Comparison of ENCODE assay signal across 19 cellular contexts in the genomic region with DNA sequence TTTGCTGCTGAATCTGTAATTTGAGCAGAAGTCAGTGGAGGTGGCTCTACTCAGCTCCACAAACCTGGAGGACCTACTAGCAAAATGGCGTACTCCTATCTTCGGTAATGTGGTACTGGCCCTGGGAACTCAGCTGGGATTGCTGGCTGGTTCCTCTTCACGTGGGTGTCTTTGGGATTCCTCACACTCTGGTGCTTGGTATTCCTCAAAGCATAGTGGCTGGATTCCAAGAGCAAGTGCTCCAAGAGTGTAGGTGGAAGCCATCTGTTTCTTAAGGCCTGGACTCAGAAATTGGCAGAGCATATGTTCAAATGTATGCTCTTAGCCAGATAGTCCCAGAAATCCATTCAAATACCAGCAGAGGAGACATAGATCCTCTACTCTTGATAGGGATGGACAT.
DNase-seq lines count a peak whose midpoint lies in the region; ATAC-seq and TF ChIP-seq lines count a peak whose summit lies in the region.
"Had no signal": no experiment of that assay in that cellular context is flagged by ENCODE, and none has a peak within 500 bp of the region (broad histone marks: within the 10 kb centered on the region; RNA-seq: fewer than 3 reads in every experiment).

No MANE protein-coding gene starts in this region.

- no peak overlapping the region for H3K4ac ChIP-seq in trophoblast cell (ENCODE audit: low read depth, low read length)

- H3K4me1 Mint-ChIP-seq in immature natural killer cell (no peaks in the 10 kb centered on the region), glutamatergic neuron (ENCODE audit: low read depth, unreplicated experiment) (peaks cover 7% of the 10 kb centered on the region)
- no peaks in the 10 kb centered on the region for H3K4me1 Mint-ChIP-seq in activated T-helper 1 cell treated with anti-CD3 and anti-CD28 coated beads, Interleukin-12 subunit alpha, Interleukin-12 subunit beta, Interleukin-2, Interleukin-4 antibody, amounts not matched to agents 30 ng/mL and 10 ng/mL and 1 ng/mL, durations not matched to agents 14 hours and 24 hours and 36 hours (ENCODE audit: low read depth)
- H3K4me1 Mint-ChIP-seq: B cell, CD14-positive monocyte had no signal

- H3K27me3 ChIP-seq in trophoblast cell (ENCODE audit: insufficient read depth, low read length): no peaks in the 10 kb centered on the region

- no peak overlapping the region for H3K4me2 ChIP-seq in trophoblast cell (ENCODE audit: low read length)

- H3K27me3 Mint-ChIP-seq in immature natural killer cell (ENCODE audit: low read depth in 3 of 3) (peaks cover 0 to 1% (median 0%) of the 10 kb centered on the region in 3 donors), glutamatergic neuron (ENCODE audit: unreplicated experiment) (no peaks in the 10 kb centered on the region)
- no peaks in the 10 kb centered on the region for H3K27me3 Mint-ChIP-seq in activated T-helper 1 cell treated with anti-CD3 and anti-CD28 coated beads, Interleukin-12 subunit alpha, Interleukin-12 subunit beta, Interleukin-2, Interleukin-4 antibody, amounts not matched to agents 30 ng/mL and 10 ng/mL and 1 ng/mL, durations not matched to agents 14 hours and 24 hours and 36 hours (ENCODE audit: insufficient read depth)
- H3K27me3 Mint-ChIP-seq: B cell had no signal

- ATAC-seq in GM21360 (IDR thresholded peaks at IDR 0.05; ENCODE audit: unreplicated experiment): no peak
- ATAC-seq: GM12878 had no signal

- DNase-seq in DMS 273 treated with DMSO at 0.1 percent for 48 hours (lab: John Stamatoyannopoulos, UW) (peak; percentile 99), NCI-H446 (lab: John Stamatoyannopoulos, UW) (peak; percentile 85 to 99), cerebellar cortex (ENCODE audit: low spot score) (peak; percentile 93), trophoblast cell (no peak), immature natural killer cell (no peak), glutamatergic neuron (no peak)
- DNase-seq in activated T-helper 1 cell treated with anti-CD3 and anti-CD28 coated beads, Interleukin-12 subunit alpha, Interleukin-12 subunit beta, Interleukin-2, Interleukin-4 antibody, amounts not matched to agents 30 ng/mL and 10 ng/mL and 1 ng/mL, durations not matched to agents 14 hours and 24 hours and 36 hours (ENCODE audit: low spot score): no peak
- DNase-seq: DMS79 treated with DMSO at 0.1 percent for 48 hours, Karpas-422, NCI-H1436, NCI-H2029 treated with DMSO at 0.1 percent for 48 hours, NCI-H774, OCI-M1, Right ventricle myocardium superior had no signal

- H4K8ac ChIP-seq in trophoblast cell (ENCODE audit: low read depth, low read length): no peak overlapping the region

- no peak overlapping the region for H3K4me3 ChIP-seq in trophoblast cell (ENCODE audit: low read depth, low read length)
- H3K4me3 ChIP-seq: GM12878, HAP-1 had no signal

- TF ChIP-seq CTCF in glutamatergic neuron (IDR thresholded peaks at IDR 0.05; ENCODE audit: partially characterized antibody, unreplicated experiment): no peak

- H3K36me3 Mint-ChIP-seq in immature natural killer cell (no peaks in the 10 kb centered on the region), glutamatergic neuron (ENCODE audit: unreplicated experiment) (no peaks in the 10 kb centered on the region)
- H3K36me3 Mint-ChIP-seq in activated T-helper 1 cell treated with anti-CD3 and anti-CD28 coated beads, Interleukin-12 subunit alpha, Interleukin-12 subunit beta, Interleukin-2, Interleukin-4 antibody, amounts not matched to agents 30 ng/mL and 10 ng/mL and 1 ng/mL, durations not matched to agents 14 hours and 24 hours and 36 hours (ENCODE audit: low read depth): no peaks in the 10 kb centered on the region
- H3K36me3 Mint-ChIP-seq: CD14-positive monocyte had no signal

- H3K79me1 ChIP-seq in trophoblast cell (ENCODE audit: low read length): no peaks in the 10 kb centered on the region

- H3K4me3 Mint-ChIP-seq in immature natural killer cell (no peak overlapping the region), glutamatergic neuron (ENCODE audit: unreplicated experiment) (no peak overlapping the region)
- H3K4me3 Mint-ChIP-seq in activated T-helper 1 cell treated with anti-CD3 and anti-CD28 coated beads, Interleukin-12 subunit alpha, Interleukin-12 subunit beta, Interleukin-2, Interleukin-4 antibody, amounts not matched to agents 30 ng/mL and 10 ng/mL and 1 ng/mL, durations not matched to agents 14 hours and 24 hours and 36 hours: no peak overlapping the region
- H3K4me3 Mint-ChIP-seq: B cell, CD14-positive monocyte had no signal

- intact Hi-C loops in activated T-helper 1 cell treated with anti-CD3 and anti-CD28 coated beads, Interleukin-12 subunit alpha, Interleukin-12 subunit beta, Interleukin-2, Interleukin-4 antibody, amounts not matched to agents 30 ng/mL and 10 ng/mL and 1 ng/mL, durations not matched to agents 14 hours and 24 hours and 36 hours (cut with micrococcal nuclease): no loop called here

- H3K9ac ChIP-seq in trophoblast cell (ENCODE audit: low read length): peak overlapping the region; percentile 53

- no peak overlapping the region for H4K91ac ChIP-seq in trophoblast cell (ENCODE audit: low read depth, low read length)

- no peaks in the 10 kb centered on the region for H3K4me1 ChIP-seq in trophoblast cell (ENCODE audit: control insufficient read depth in 1 of 2, insufficient read depth in 2 of 2, low read length in 2 of 2)
- H3K4me1 ChIP-seq: HAP-1 had no signal

- H2AK5ac ChIP-seq in trophoblast cell (ENCODE audit: low read length): no peak overlapping the region

- no peaks in the 10 kb centered on the region for H3K36me3 ChIP-seq in trophoblast cell (ENCODE audit: control insufficient read depth in 1 of 2, insufficient read depth in 2 of 2, low read length in 2 of 2)
- H3K36me3 ChIP-seq: HAP-1 had no signal

- no peak overlapping the region for H2BK120ac ChIP-seq in trophoblast cell (ENCODE audit: insufficient read depth, low read length, poor library complexity)

- no peak overlapping the region for H3K27ac ChIP-seq in trophoblast cell (ENCODE audit: low read depth, low read length)

- H2BK5ac ChIP-seq in trophoblast cell (ENCODE audit: low read depth, low read length, poor library complexity): no peak overlapping the region

- H3K18ac ChIP-seq in trophoblast cell (ENCODE audit: low read length): no peak overlapping the region

- peaks cover 2 to 43% (median 17%) of the 10 kb centered on the region in 6 donors for H3K9me3 Mint-ChIP-seq in immature natural killer cell
- no peaks in the 10 kb centered on the region for H3K9me3 Mint-ChIP-seq in glutamatergic neuron (ENCODE audit: unreplicated experiment)
- H3K9me3 Mint-ChIP-seq in activated T-helper 1 cell treated with anti-CD3 and anti-CD28 coated beads, Interleukin-12 subunit alpha, Interleukin-12 subunit beta, Interleukin-2, Interleukin-4 antibody, amounts not matched to agents 30 ng/mL and 10 ng/mL and 1 ng/mL, durations not matched to agents 14 hours and 24 hours and 36 hours: peaks cover 12% of the 10 kb centered on the region

- no peaks in the 10 kb centered on the region for H3K9me3 ChIP-seq in trophoblast cell (ENCODE audit: insufficient read depth, low read depth, low read length)
- H3K9me3 ChIP-seq: HAP-1 had no signal

- no peaks in the 10 kb centered on the region for H3K79me2 ChIP-seq in trophoblast cell (ENCODE audit: control insufficient read depth, insufficient read depth, low read length, poor library complexity)

- no peak overlapping the region for H3K23ac ChIP-seq in trophoblast cell (ENCODE audit: low read length)

- H3K27ac Mint-ChIP-seq in immature natural killer cell (no peak overlapping the region), glutamatergic neuron (ENCODE audit: unreplicated experiment) (no peak overlapping the region)
- H3K27ac Mint-ChIP-seq in activated T-helper 1 cell treated with anti-CD3 and anti-CD28 coated beads, Interleukin-12 subunit alpha, Interleukin-12 subunit beta, Interleukin-2, Interleukin-4 antibody, amounts not matched to agents 30 ng/mL and 10 ng/mL and 1 ng/mL, durations not matched to agents 14 hours and 24 hours and 36 hours: no peak overlapping the region
- H3K27ac Mint-ChIP-seq: B cell, CD14-positive monocyte had no signal

- H4K12ac ChIP-seq in trophoblast cell (ENCODE audit: low read depth, low read length): no peak overlapping the region

- no peak overlapping the region for H2BK12ac ChIP-seq in trophoblast cell (ENCODE audit: low read length)

- H3K14ac ChIP-seq in trophoblast cell (ENCODE audit: low read length): no peak overlapping the region

- no peak overlapping the region for H2AFZ ChIP-seq in trophoblast cell (ENCODE audit: insufficient read depth, low read length, poor library complexity)

- no CpG with 5 or more reads among the region's 3 CpGs for WGBS in trophoblast cell (ENCODE audit: extremely low coverage, insufficient coverage, insufficient read length)

Comparison
In these comparisons a context has a peak if more than half of its experiments do, and no peak if none do; other contexts are left out.
1. DNase-seq: peak in DMS 273 treated with DMSO at 0.1 percent for 48 hours (single experiment), NCI-H446 (2 of 2) and cerebellar cortex (single experiment); none in trophoblast cell (0 of 2), immature natural killer cell (0 of 3), glutamatergic neuron (single experiment) and activated T-helper 1 cell treated with anti-CD3 and anti-CD28 coated beads, Interleukin-12 subunit alpha, Interleukin-12 subunit beta, Interleukin-2, Interleukin-4 antibody, amounts not matched to agents 30 ng/mL and 10 ng/mL and 1 ng/mL, durations not matched to agents 14 hours and 24 hours and 36 hours (single experiment).